8 cellular contexts compared by ENCODE assay signal in genomic region chr15:58070801-58071418, GRCh38. TPM values are rescaled to one million over a fixed set of nuclear protein-coding genes. Genes with fewer than 3 reads are reported as not detected.
DNase-seq lines count a peak whose midpoint lies in the region; ATAC-seq and TF ChIP-seq lines count a peak whose summit lies in the region.

No MANE protein-coding gene starts in this region.

- no peak overlapping the region for H3K9ac ChIP-seq in neural cell (ENCODE audit: low read length)

- H4K20me1 ChIP-seq in neural cell (ENCODE audit: insufficient read depth) = no peaks in the 10 kb centered on the region

- CTCF ChIA-PET in activated CD4-positive, alpha-beta T cell treated with anti-CD3 and anti-CD28 coated beads for 36 hours (lab: Charles Lee) = interaction anchor here (0.6 to 7.4 kb wide), 32 partner anchors 9 to 1339 kb away, joined by 3 to 107 read pairs (median 4); no protein-coding TSS in a partner anchor
- CTCF ChIA-PET in WTC11 (lab: Charles Lee) = interaction anchor here (0.5 to 4.3 kb wide), 66 partner anchors 9 to 1101 kb away, joined by 3 to 61 read pairs (median 4); partner anchors contain the start of gene POLR2M

- peak; percentile 79 for TF ChIP-seq RAD21 in neural cell (conservative IDR thresholded peaks at IDR 0.05)

- no peaks in the 10 kb centered on the region for H3K9me2 ChIP-seq in neural cell (ENCODE audit: insufficient read depth, low read length)

- no peaks in the 10 kb centered on the region for H3F3A ChIP-seq in neural cell (ENCODE audit: insufficient read depth, low read length, poor library complexity, severe bottlenecking)

- H3K27me3 ChIP-seq in neural cell (ENCODE audit: insufficient read depth, low read depth, low read length) (peaks cover 24% of the 10 kb centered on the region), uterus (no peaks in the 10 kb centered on the region)

- intact Hi-C loops in activated CD4-positive, alpha-beta T cell treated with anti-CD3 and anti-CD28 coated beads for 36 hours (cut with DNase I, micrococcal nuclease) = loop anchor here (1.0 to 2.0 kb wide), 5 partner anchors 28 to 511 kb away; no protein-coding TSS in a partner anchor
- intact Hi-C loops in uterus (cut with DNase I; ENCODE audit: low total_unique reads) = no loop called here

- no peaks in the 10 kb centered on the region for H3K36me3 ChIP-seq in neural cell (ENCODE audit: insufficient read depth, low read length)
- H3K36me3 ChIP-seq in uterus = no peaks in the 10 kb centered on the region

- no peaks in the 10 kb centered on the region for H3K4me1 ChIP-seq in uterus

- H3K27ac Mint-ChIP-seq in activated CD4-positive, alpha-beta T cell treated with anti-CD3 and anti-CD28 coated beads for 36 hours = no peak overlapping the region
- no peak overlapping the region for H3K27ac Mint-ChIP-seq in WTC11

- no peaks in the 10 kb centered on the region for H3K79me2 ChIP-seq in neural cell (replicated peaks; ENCODE audit: insufficient read depth, low read length)

- H3K27ac ChIP-seq in neural cell (ENCODE audit: low read length) (no peak overlapping the region), uterus (no peak overlapping the region)

- no peak overlapping the region for H3K4me3 Mint-ChIP-seq in activated CD4-positive, alpha-beta T cell treated with anti-CD3 and anti-CD28 coated beads for 36 hours
- no peak overlapping the region for H3K4me3 Mint-ChIP-seq in WTC11

- H3K4me3 ChIP-seq in neural cell (ENCODE audit: low read length) (no peak overlapping the region), uterus (no peak overlapping the region)

- no peaks in the 10 kb centered on the region for H3K9me3 Mint-ChIP-seq in activated CD4-positive, alpha-beta T cell treated with anti-CD3 and anti-CD28 coated beads for 36 hours (ENCODE audit: low read depth)
- H3K9me3 Mint-ChIP-seq in WTC11 = no peaks in the 10 kb centered on the region

- DNase-seq in activated CD4-positive, alpha-beta T cell treated with anti-CD3 and anti-CD28 coated beads for 36 hours = peak; percentile 76
- no peak for DNase-seq in activated CD4-positive, alpha-beta T cell treated with anti-CD3 and anti-CD28 coated beads for 1 hour
- DNase-seq in NCI-H1694 (lab: John Stamatoyannopoulos, UW) (peak; percentile 31), WTC11 (ENCODE audit: low spot score) (peak; percentile 69), fibroblast of peridontal ligament (ENCODE audit: extremely low read depth) (peak; percentile 64), uterus (peak; percentile 67 to 69)

- no peak overlapping the region for H3K4me2 ChIP-seq in neural cell (ENCODE audit: low read length)

- no peak for ATAC-seq in activated CD4-positive, alpha-beta T cell treated with anti-CD3 and anti-CD28 coated beads for 36 hours
- ATAC-seq in WTC11 (no peak; the same call in 1 of the 2 replicates), GM21526 (IDR thresholded peaks at IDR 0.05; ENCODE audit: low FRiP score, unreplicated experiment) (no peak)

- TF ChIP-seq CTCF in WTC11 (IDR thresholded peaks at IDR 0.05) (peak; percentile 85), neural cell (IDR thresholded peaks at IDR 0.05; ENCODE audit: poor library complexity, severe bottlenecking) (peak; percentile 81), uterus (IDR thresholded peaks at IDR 0.05) (peak; percentile 86 to 89 (median 88))

- H3K36me3 Mint-ChIP-seq in activated CD4-positive, alpha-beta T cell treated with anti-CD3 and anti-CD28 coated beads for 36 hours (ENCODE audit: low read depth) = no peaks in the 10 kb centered on the region
- H3K36me3 Mint-ChIP-seq in WTC11 = no peaks in the 10 kb centered on the region

- no peaks in the 10 kb centered on the region for H3K9me3 ChIP-seq in neural cell (ENCODE audit: low read length)
- no peaks in the 10 kb centered on the region for H3K9me3 ChIP-seq in uterus

- no peak for TF ChIP-seq EP300 in neural cell (conservative IDR thresholded peaks at IDR 0.05; ENCODE audit: poor library complexity, severe bottlenecking)

- TF ChIP-seq POLR2A in uterus (IDR thresholded peaks at IDR 0.05) = no peak

- H3K4me1 Mint-ChIP-seq in activated CD4-positive, alpha-beta T cell treated with anti-CD3 and anti-CD28 coated beads for 36 hours = peaks cover 3% of the 10 kb centered on the region
- H3K4me1 Mint-ChIP-seq in WTC11 = peaks cover 9% of the 10 kb centered on the region; the same call in 1 of the 2 replicates

- POLR2A ChIA-PET in activated CD4-positive, alpha-beta T cell treated with anti-CD3 and anti-CD28 coated beads for 36 hours (lab: Charles Lee) = interaction anchor here (0.6 kb wide), 1 partner anchor 52 kb away, joined by 3 read pairs; no protein-coding TSS in a partner anchor
- POLR2A ChIA-PET in WTC11 (lab: Charles Lee) = no interaction called here

- H3K27me3 Mint-ChIP-seq in activated CD4-positive, alpha-beta T cell treated with anti-CD3 and anti-CD28 coated beads for 36 hours = peaks cover 38% of the 10 kb centered on the region
- H3K27me3 Mint-ChIP-seq in WTC11 (ENCODE audit: low read depth) = peaks cover 58% of the 10 kb centered on the region

- no peak overlapping the region for H2AFZ ChIP-seq in neural cell (ENCODE audit: low read depth, low read length)

TF ChIP-seq in WTC11, 78 proteins besides CTCF, POLR2A, EP300 and RAD21:
- no peak for TF ChIP-seq NR2C2 (CRISPR knock-in tag; IDR thresholded peaks at IDR 0.05)

TF ChIP-seq in neural cell, 6 proteins besides CTCF, POLR2A, EP300 and RAD21:
- no peak for TF ChIP-seq TAF1 (IDR thresholded peaks at IDR 0.05; ENCODE audit: low read depth)
- peak; percentile 73 for TF ChIP-seq SMC3 (conservative IDR thresholded peaks at IDR 0.05; ENCODE audit: poor library complexity)

RNA-seq across cellular contexts. Expression of gene ALDH1A2, which starts 5.4 kb away (rescaled TPM):
- not detected for total RNA-seq in activated CD4-positive, alpha-beta T cell treated with anti-CD3 and anti-CD28 coated beads for 36 hours
- total RNA-seq in WTC11 (2021) (1.1 to 1.3 TPM (median 1.2 TPM) in 3 replicates), uterus (100 to 1,000 TPM in 2 of 4 donors, 10 to 100 TPM in 2; 47.9 to 128 (median 109) TPM)
- 0.24 and 0.72 TPM in 2 replicates for polyA plus RNA-seq in neural cell
- polyA minus RNA-seq in neural cell = not detected in 2 replicates

Comparison
In these comparisons a context has a peak if more than half of its experiments do, and no peak if none do; other contexts are left out.
1. RNA of gene ALDH1A2, which starts 5.4 kb away (total RNA-seq): 47.9 to 128 TPM in uterus; 1.1 to 1.3 TPM in WTC11 and not detected in activated CD4-positive, alpha-beta T cell treated with anti-CD3 and anti-CD28 coated beads for 36 hours; every median in the first group is over 10 times any median in the second.
2. Peak in every context shown above with its lines, with median percentiles within 50 percentile points of each other: CTCF ChIP-seq.